1 cellular context compared by ENCODE assay signal in the genomic region with DNA sequence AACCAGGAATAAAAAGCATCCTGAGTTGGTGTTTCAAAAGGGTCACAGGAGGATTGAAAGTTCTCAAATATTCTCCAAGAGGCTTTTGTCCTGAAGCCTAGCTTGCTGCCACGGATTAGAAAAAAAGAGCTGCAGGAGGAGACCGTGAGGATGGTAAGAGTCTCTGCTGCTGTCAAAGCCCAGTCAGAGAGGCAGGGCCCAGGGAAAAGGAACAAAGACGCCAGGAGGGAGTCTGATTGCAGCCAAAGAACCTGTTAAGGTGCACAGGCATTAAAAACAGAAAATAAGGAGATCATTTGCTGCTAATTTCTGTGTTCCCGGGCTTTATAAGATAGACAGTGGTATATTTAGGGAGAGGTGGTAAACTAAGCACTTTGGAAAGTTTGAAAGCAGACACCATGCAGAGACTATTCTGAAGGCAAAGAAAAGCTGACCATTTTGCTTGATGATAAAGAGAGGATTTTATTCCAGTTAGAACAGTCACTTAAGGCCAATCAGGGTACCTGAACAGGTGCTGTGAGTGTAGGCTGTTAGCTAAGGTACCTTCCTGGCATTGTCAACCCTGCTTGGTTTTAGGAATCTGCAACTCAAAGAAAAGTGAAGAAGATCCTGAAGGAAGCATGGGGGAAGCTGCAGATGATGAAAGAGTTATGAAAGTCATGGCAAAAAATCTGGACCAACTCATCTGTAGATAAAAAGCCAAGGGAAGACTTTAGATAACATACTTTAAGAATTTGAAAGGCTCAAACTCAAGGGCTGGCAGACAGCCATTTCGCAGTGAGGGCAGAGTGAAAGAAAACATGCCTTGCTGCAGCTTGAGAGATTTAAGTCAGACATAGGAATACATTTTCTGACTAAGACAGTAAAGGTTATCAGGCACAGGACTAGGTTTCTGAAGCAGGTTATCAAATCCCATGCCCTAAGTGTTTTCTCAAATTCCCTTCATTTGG.
A peak's percentile ranks its signal among the peaks of the same experiment; 100 is the strongest.
TF ChIP-seq lines count a peak whose summit lies in the region.

No MANE protein-coding gene starts in this region.

TF ChIP-seq in K562, 482 proteins besides CTCF, POLR2A, EP300 and RAD21 (continued from another document and continues in another):
- TF ChIP-seq, protein P1, sequence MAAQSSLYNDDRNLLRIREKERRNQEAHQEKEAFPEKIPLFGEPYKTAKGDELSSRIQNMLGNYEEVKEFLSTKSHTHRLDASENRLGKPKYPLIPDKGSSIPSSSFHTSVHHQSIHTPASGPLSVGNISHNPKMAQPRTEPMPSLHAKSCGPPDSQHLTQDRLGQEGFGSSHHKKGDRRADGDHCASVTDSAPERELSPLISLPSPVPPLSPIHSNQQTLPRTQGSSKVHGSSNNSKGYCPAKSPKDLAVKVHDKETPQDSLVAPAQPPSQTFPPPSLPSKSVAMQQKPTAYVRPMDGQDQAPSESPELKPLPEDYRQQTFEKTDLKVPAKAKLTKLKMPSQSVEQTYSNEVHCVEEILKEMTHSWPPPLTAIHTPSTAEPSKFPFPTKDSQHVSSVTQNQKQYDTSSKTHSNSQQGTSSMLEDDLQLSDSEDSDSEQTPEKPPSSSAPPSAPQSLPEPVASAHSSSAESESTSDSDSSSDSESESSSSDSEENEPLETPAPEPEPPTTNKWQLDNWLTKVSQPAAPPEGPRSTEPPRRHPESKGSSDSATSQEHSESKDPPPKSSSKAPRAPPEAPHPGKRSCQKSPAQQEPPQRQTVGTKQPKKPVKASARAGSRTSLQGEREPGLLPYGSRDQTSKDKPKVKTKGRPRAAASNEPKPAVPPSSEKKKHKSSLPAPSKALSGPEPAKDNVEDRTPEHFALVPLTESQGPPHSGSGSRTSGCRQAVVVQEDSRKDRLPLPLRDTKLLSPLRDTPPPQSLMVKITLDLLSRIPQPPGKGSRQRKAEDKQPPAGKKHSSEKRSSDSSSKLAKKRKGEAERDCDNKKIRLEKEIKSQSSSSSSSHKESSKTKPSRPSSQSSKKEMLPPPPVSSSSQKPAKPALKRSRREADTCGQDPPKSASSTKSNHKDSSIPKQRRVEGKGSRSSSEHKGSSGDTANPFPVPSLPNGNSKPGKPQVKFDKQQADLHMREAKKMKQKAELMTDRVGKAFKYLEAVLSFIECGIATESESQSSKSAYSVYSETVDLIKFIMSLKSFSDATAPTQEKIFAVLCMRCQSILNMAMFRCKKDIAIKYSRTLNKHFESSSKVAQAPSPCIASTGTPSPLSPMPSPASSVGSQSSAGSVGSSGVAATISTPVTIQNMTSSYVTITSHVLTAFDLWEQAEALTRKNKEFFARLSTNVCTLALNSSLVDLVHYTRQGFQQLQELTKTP (IDR thresholded peaks at IDR 0.05; ENCODE audit: low read depth in 1 of 2, partially characterized antibody in 2 of 2) = peak; percentile 4 to 73
- no peak for TF ChIP-seq ZFPM2 (CRISPR knock-in tag; IDR thresholded peaks at IDR 0.05)
- no peak for TF ChIP-seq TAF1 (IDR thresholded peaks at IDR 0.05; ENCODE audit: control insufficient read depth, extremely low read depth, insufficient read depth, low read length, severe bottlenecking)
- no peak for TF ChIP-seq LCOR (CRISPR knock-in tag; IDR thresholded peaks at IDR 0.05)
- TF ChIP-seq SMARCA5 (IDR thresholded peaks at IDR 0.05) = peak; percentile 72; the same call in 1 of the 2 replicates
- TF ChIP-seq, protein P2, sequence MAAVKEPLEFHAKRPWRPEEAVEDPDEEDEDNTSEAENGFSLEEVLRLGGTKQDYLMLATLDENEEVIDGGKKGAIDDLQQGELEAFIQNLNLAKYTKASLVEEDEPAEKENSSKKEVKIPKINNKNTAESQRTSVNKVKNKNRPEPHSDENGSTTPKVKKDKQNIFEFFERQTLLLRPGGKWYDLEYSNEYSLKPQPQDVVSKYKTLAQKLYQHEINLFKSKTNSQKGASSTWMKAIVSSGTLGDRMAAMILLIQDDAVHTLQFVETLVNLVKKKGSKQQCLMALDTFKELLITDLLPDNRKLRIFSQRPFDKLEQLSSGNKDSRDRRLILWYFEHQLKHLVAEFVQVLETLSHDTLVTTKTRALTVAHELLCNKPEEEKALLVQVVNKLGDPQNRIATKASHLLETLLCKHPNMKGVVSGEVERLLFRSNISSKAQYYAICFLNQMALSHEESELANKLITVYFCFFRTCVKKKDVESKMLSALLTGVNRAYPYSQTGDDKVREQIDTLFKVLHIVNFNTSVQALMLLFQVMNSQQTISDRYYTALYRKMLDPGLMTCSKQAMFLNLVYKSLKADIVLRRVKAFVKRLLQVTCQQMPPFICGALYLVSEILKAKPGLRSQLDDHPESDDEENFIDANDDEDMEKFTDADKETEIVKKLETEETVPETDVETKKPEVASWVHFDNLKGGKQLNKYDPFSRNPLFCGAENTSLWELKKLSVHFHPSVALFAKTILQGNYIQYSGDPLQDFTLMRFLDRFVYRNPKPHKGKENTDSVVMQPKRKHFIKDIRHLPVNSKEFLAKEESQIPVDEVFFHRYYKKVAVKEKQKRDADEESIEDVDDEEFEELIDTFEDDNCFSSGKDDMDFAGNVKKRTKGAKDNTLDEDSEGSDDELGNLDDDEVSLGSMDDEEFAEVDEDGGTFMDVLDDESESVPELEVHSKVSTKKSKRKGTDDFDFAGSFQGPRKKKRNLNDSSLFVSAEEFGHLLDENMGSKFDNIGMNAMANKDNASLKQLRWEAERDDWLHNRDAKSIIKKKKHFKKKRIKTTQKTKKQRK (IDR thresholded peaks at IDR 0.05; ENCODE audit: borderline replicate concordance, low read depth, low read length) = no peak
- TF ChIP-seq NCOR1 (IDR thresholded peaks at IDR 0.05) = no peak
- TF ChIP-seq ZNF830 (CRISPR knock-in tag; IDR thresholded peaks at IDR 0.05) = no peak
- TF ChIP-seq SP2 (IDR thresholded peaks at IDR 0.05; ENCODE audit: extremely low read depth, low read depth, low read length, poor library complexity, severe bottlenecking) = no peak
- peak; percentile 45 for TF ChIP-seq RBM25 (IDR thresholded peaks at IDR 0.05; ENCODE audit: low read depth, low read length, severe bottlenecking)
- TF ChIP-seq SRSF9 (IDR thresholded peaks at IDR 0.05; ENCODE audit: borderline replicate concordance, low read depth, low read length) = no peak
- TF ChIP-seq, protein P3, sequence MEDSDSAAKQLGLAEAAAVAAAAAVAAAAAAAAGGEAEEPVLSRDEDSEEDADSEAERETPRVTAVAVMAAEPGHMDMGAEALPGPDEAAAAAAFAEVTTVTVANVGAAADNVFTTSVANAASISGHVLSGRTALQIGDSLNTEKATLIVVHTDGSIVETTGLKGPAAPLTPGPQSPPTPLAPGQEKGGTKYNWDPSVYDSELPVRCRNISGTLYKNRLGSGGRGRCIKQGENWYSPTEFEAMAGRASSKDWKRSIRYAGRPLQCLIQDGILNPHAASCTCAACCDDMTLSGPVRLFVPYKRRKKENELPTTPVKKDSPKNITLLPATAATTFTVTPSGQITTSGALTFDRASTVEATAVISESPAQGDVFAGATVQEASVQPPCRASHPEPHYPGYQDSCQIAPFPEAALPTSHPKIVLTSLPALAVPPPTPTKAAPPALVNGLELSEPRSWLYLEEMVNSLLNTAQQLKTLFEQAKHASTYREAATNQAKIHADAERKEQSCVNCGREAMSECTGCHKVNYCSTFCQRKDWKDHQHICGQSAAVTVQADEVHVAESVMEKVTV (CRISPR knock-in tag; IDR thresholded peaks at IDR 0.05) = 0 out of 2 replicates have a peak, but pooled peaks have one; percentile 31
- TF ChIP-seq TARDBP (IDR thresholded peaks at IDR 0.05) = no peak; the same call in 1 of the 2 replicates
- TF ChIP-seq, protein P4, sequence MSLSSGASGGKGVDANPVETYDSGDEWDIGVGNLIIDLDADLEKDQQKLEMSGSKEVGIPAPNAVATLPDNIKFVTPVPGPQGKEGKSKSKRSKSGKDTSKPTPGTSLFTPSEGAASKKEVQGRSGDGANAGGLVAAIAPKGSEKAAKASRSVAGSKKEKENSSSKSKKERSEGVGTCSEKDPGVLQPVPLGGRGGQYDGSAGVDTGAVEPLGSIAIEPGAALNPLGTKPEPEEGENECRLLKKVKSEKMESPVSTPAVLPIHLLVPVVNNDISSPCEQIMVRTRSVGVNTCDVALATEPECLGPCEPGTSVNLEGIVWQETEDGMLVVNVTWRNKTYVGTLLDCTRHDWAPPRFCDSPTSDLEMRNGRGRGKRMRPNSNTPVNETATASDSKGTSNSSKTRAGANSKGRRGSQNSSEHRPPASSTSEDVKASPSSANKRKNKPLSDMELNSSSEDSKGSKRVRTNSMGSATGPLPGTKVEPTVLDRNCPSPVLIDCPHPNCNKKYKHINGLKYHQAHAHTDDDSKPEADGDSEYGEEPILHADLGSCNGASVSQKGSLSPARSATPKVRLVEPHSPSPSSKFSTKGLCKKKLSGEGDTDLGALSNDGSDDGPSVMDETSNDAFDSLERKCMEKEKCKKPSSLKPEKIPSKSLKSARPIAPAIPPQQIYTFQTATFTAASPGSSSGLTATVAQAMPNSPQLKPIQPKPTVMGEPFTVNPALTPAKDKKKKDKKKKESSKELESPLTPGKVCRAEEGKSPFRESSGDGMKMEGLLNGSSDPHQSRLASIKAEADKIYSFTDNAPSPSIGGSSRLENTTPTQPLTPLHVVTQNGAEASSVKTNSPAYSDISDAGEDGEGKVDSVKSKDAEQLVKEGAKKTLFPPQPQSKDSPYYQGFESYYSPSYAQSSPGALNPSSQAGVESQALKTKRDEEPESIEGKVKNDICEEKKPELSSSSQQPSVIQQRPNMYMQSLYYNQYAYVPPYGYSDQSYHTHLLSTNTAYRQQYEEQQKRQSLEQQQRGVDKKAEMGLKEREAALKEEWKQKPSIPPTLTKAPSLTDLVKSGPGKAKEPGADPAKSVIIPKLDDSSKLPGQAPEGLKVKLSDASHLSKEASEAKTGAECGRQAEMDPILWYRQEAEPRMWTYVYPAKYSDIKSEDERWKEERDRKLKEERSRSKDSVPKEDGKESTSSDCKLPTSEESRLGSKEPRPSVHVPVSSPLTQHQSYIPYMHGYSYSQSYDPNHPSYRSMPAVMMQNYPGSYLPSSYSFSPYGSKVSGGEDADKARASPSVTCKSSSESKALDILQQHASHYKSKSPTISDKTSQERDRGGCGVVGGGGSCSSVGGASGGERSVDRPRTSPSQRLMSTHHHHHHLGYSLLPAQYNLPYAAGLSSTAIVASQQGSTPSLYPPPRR (CRISPR knock-in tag; IDR thresholded peaks at IDR 0.05; ENCODE audit: borderline replicate concordance) = no peak
- TF ChIP-seq ZNF134 (CRISPR knock-in tag; conservative IDR thresholded peaks at IDR 0.05) = no peak
- TF ChIP-seq LEF1 (IDR thresholded peaks at IDR 0.05) = peak; percentile 70; the same call in 1 of the 2 replicates
- TF ChIP-seq NR2C1 (IDR thresholded peaks at IDR 0.05) = no peak
- peak; percentile 37; the same call in 1 of the 2 replicates for TF ChIP-seq NR2C1 (tag; IDR thresholded peaks at IDR 0.05)
- no peak for TF ChIP-seq SRF (CRISPR knock-in tag; IDR thresholded peaks at IDR 0.05)
- TF ChIP-seq, protein P5, sequence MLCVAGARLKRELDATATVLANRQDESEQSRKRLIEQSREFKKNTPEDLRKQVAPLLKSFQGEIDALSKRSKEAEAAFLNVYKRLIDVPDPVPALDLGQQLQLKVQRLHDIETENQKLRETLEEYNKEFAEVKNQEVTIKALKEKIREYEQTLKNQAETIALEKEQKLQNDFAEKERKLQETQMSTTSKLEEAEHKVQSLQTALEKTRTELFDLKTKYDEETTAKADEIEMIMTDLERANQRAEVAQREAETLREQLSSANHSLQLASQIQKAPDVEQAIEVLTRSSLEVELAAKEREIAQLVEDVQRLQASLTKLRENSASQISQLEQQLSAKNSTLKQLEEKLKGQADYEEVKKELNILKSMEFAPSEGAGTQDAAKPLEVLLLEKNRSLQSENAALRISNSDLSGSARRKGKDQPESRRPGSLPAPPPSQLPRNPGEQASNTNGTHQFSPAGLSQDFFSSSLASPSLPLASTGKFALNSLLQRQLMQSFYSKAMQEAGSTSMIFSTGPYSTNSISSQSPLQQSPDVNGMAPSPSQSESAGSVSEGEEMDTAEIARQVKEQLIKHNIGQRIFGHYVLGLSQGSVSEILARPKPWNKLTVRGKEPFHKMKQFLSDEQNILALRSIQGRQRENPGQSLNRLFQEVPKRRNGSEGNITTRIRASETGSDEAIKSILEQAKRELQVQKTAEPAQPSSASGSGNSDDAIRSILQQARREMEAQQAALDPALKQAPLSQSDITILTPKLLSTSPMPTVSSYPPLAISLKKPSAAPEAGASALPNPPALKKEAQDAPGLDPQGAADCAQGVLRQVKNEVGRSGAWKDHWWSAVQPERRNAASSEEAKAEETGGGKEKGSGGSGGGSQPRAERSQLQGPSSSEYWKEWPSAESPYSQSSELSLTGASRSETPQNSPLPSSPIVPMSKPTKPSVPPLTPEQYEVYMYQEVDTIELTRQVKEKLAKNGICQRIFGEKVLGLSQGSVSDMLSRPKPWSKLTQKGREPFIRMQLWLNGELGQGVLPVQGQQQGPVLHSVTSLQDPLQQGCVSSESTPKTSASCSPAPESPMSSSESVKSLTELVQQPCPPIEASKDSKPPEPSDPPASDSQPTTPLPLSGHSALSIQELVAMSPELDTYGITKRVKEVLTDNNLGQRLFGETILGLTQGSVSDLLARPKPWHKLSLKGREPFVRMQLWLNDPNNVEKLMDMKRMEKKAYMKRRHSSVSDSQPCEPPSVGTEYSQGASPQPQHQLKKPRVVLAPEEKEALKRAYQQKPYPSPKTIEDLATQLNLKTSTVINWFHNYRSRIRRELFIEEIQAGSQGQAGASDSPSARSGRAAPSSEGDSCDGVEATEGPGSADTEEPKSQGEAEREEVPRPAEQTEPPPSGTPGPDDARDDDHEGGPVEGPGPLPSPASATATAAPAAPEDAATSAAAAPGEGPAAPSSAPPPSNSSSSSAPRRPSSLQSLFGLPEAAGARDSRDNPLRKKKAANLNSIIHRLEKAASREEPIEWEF (CRISPR knock-in tag; IDR thresholded peaks at IDR 0.05) = no peak
- TF ChIP-seq, protein P6, sequence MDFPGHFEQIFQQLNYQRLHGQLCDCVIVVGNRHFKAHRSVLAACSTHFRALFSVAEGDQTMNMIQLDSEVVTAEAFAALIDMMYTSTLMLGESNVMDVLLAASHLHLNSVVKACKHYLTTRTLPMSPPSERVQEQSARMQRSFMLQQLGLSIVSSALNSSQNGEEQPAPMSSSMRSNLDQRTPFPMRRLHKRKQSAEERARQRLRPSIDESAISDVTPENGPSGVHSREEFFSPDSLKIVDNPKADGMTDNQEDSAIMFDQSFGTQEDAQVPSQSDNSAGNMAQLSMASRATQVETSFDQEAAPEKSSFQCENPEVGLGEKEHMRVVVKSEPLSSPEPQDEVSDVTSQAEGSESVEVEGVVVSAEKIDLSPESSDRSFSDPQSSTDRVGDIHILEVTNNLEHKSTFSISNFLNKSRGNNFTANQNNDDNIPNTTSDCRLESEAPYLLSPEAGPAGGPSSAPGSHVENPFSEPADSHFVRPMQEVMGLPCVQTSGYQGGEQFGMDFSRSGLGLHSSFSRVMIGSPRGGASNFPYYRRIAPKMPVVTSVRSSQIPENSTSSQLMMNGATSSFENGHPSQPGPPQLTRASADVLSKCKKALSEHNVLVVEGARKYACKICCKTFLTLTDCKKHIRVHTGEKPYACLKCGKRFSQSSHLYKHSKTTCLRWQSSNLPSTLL (IDR thresholded peaks at IDR 0.05) = no peak
- peak; percentile 32 to 48; a peak in 2 of 4 replicates for TF ChIP-seq KDM1A (IDR thresholded peaks at IDR 0.05)
- no peak for TF ChIP-seq EWSR1 (IDR thresholded peaks at IDR 0.05; ENCODE audit: borderline replicate concordance, low read depth, partially characterized antibody)
- peak; percentile 71; the same call in 1 of the 2 replicates for TF ChIP-seq FOXM1 (IDR thresholded peaks at IDR 0.05; ENCODE audit: low read depth)
- TF ChIP-seq FOXM1 (CRISPR knock-in tag; IDR thresholded peaks at IDR 0.05; ENCODE audit: low read depth) = no peak
- TF ChIP-seq BRD4 (IDR thresholded peaks at IDR 0.05) = 0 out of 2 replicates have a peak, but pooled peaks have one; percentile 60
- no peak for TF ChIP-seq ZNF551 (CRISPR knock-in tag; IDR thresholded peaks at IDR 0.05)
- no peak for TF ChIP-seq SREBF1 (IDR thresholded peaks at IDR 0.05; ENCODE audit: borderline replicate concordance, low read depth, low read length)
- TF ChIP-seq PTRF (tag; IDR thresholded peaks at IDR 0.05) = no peak
- peak; percentile 86 for TF ChIP-seq SOX6 (IDR thresholded peaks at IDR 0.05)
